In genomic region chr15:52651868-52652267, GRCh38 we compare ENCODE assay signal across 8 cellular contexts. TPM values are rescaled to one million over a fixed set of nuclear protein-coding genes. Genes with fewer than 3 reads are reported as not detected.
DNase-seq lines count a peak whose midpoint lies in the region; ATAC-seq, FAIRE-seq and TF ChIP-seq lines count a peak whose summit lies in the region.

No MANE protein-coding gene starts in this region.

- H2AK5ac ChIP-seq in mesenchymal stem cell (ENCODE audit: low read length, severe bottlenecking), result no peak overlapping the region

- FAIRE-seq in endothelial cell of umbilical vein (lab: Jason Lieb, UNC), result peak; percentile 84

- H3K9ac ChIP-seq in ES-I3 (ENCODE audit: low read depth, low read length), result peak overlapping the region; percentile 14; the same call in 1 of the 2 replicates
- H3K9ac ChIP-seq in endothelial cell of umbilical vein (replicated peaks; ENCODE audit: extremely low read depth, insufficient read depth, low read length), result peak overlapping the region; percentile 55
- peak overlapping the region; percentile 87 for H3K9ac ChIP-seq in mesenchymal stem cell (ENCODE audit: low read length)

- no peak for TF ChIP-seq POLR2A in endothelial cell of umbilical vein (IDR thresholded peaks at IDR 0.05; ENCODE audit: low read depth, low read length)

- peaks cover 1% of the 10 kb centered on the region for H3K79me1 ChIP-seq in mesenchymal stem cell (replicated peaks; ENCODE audit: low read length, poor library complexity, severe bottlenecking)

- H3K14ac ChIP-seq in mesenchymal stem cell (ENCODE audit: low read length in 2 of 2), result no peak overlapping the region

- no peaks in the 10 kb centered on the region for H3K36me3 Mint-ChIP-seq in activated CD8-positive, alpha-beta T cell treated with anti-CD3 and anti-CD28 coated beads for 36 hours (ENCODE audit: low read depth)

- dilution Hi-C loops in endothelial cell of umbilical vein (cut with MboI; ENCODE audit: extremely low pct_ligation_motif_present, low sequenced_read_pairs), result no loop called here

- no peak overlapping the region for H3K23ac ChIP-seq in mesenchymal stem cell (ENCODE audit: low read length in 2 of 2)

- H2BK15ac ChIP-seq in mesenchymal stem cell (ENCODE audit: low read depth, poor library complexity, severe bottlenecking), result no peak overlapping the region

- H4K91ac ChIP-seq in mesenchymal stem cell (ENCODE audit: low read length), result no peak overlapping the region

- peak overlapping the region; percentile 2 to 51 (median 24) for H3K4me3 ChIP-seq in endothelial cell of umbilical vein (replicated peaks in 1 of 3; ENCODE audit: insufficient read depth in 1 of 3, low read depth in 1 of 3, low read length in 3 of 3)
- peak overlapping the region; percentile 1 to 63 for H3K4me3 ChIP-seq in mesenchymal stem cell (ENCODE audit: insufficient read depth in 1 of 2, low read depth in 1 of 2, low read length in 2 of 2)

- no peak overlapping the region for H3K4ac ChIP-seq in mesenchymal stem cell (ENCODE audit: low read depth in 1 of 2, low read length in 2 of 2)

- POLR2A ChIA-PET in activated CD8-positive, alpha-beta T cell treated with anti-CD3 and anti-CD28 coated beads for 36 hours (lab: Charles Lee), result interaction anchor here (1.0 kb wide), 1 partner anchor 8 kb away, joined by 3 read pairs; no protein-coding TSS in a partner anchor
- POLR2A ChIA-PET in endothelial cell of umbilical vein (lab: Charles Lee), result interaction anchor here (1.1 kb wide), 1 partner anchor 27 kb away, joined by 5 read pairs; the partner anchor contains the start of gene ATOSA

- H3K4me2 ChIP-seq in endothelial cell of umbilical vein (ENCODE audit: insufficient read depth, low read length) (peak overlapping the region; percentile 94), mesenchymal stem cell (ENCODE audit: low read length, poor library complexity, severe bottlenecking) (peak overlapping the region; percentile 49)

- H2AFZ ChIP-seq in endothelial cell of umbilical vein (ENCODE audit: low read depth, low read length) (peak overlapping the region; percentile 38), mesenchymal stem cell (ENCODE audit: low read depth, low read length) (no peak overlapping the region)

- peaks cover 10% of the 10 kb centered on the region for H3K4me1 Mint-ChIP-seq in activated CD8-positive, alpha-beta T cell treated with anti-CD3 and anti-CD28 coated beads for 36 hours (ENCODE audit: low read depth)
- peaks cover 9% of the 10 kb centered on the region for H3K4me1 Mint-ChIP-seq in stimulated activated naive CD8-positive, alpha-beta T cell treated with anti-CD3 and anti-CD28 coated beads, Interleukin-15, amount 100 ng/mL, for 72 hours

- H3K27ac ChIP-seq in endothelial cell of umbilical vein (ENCODE audit: insufficient read depth, low read depth, low read length), result peak overlapping the region; percentile 40
- peak overlapping the region; percentile 90 for H3K27ac ChIP-seq in mesenchymal stem cell (ENCODE audit: low read length, poor library complexity, severe bottlenecking)

- H3K9me1 ChIP-seq in endothelial cell of umbilical vein (replicated peaks; ENCODE audit: control insufficient read depth, extremely low read depth, insufficient read depth, low read length), result no peaks in the 10 kb centered on the region

- no peaks in the 10 kb centered on the region for H3K36me3 ChIP-seq in ES-I3 (ENCODE audit: insufficient read depth, low read length)
- H3K36me3 ChIP-seq in endothelial cell of umbilical vein (ENCODE audit: control insufficient read depth in 2 of 2, extremely low read depth in 1 of 2, insufficient read depth in 2 of 2, low read length in 2 of 2), result peaks cover 2% of the 10 kb centered on the region in 2 experiments
- H3K36me3 ChIP-seq in mesenchymal stem cell (ENCODE audit: control insufficient read depth in 1 of 2, insufficient read depth in 2 of 2, low read depth in 1 of 2, low read length in 2 of 2), result peaks cover 0 to 61% of the 10 kb centered on the region in 2 experiments

- BruUV-seq in endothelial cell of umbilical vein (replicated peaks; lab: Mats Ljungman, UMichigan), result no TSS peak

- WGBS in mesenchymal stem cell, result 21% methylated on average over 8 of the region's 8 CpGs

- DNase-seq in NCI-H460 (ENCODE audit: extremely low read depth, low read depth) (peak; percentile 77), endothelial cell of umbilical vein (ENCODE audit: low read depth, low spot score) (peak; percentile 90), mesenchymal stem cell (peak; percentile 94)
- peak; percentile 54 for DNase-seq in activated CD8-positive, alpha-beta T cell treated with anti-CD3 and anti-CD28 coated beads for 36 hours
- DNase-seq in stimulated activated naive CD8-positive, alpha-beta T cell treated with anti-CD3 and anti-CD28 coated beads, Interleukin-15, amount 100 ng/mL, for 72 hours, result peak; percentile 6 to 21

- H3K9me3 Mint-ChIP-seq in activated CD8-positive, alpha-beta T cell treated with anti-CD3 and anti-CD28 coated beads for 36 hours, result no peaks in the 10 kb centered on the region
- H3K9me3 Mint-ChIP-seq in stimulated activated naive CD8-positive, alpha-beta T cell treated with anti-CD3 and anti-CD28 coated beads, Interleukin-15, amount 100 ng/mL, for 72 hours, result no peaks in the 10 kb centered on the region

- CTCF ChIA-PET in activated CD8-positive, alpha-beta T cell treated with anti-CD3 and anti-CD28 coated beads for 36 hours (lab: Charles Lee), result interaction anchor here (1.1 to 1.5 kb wide), 3 partner anchors 21 to 83 kb away, joined by 3 to 5 read pairs (median 3); partner anchors contain the start of gene ATOSA
- CTCF ChIA-PET in endothelial cell of umbilical vein (lab: Charles Lee), result interaction anchor here (0.7 to 2.4 kb wide), 8 partner anchors 18 to 321 kb away, joined by 3 to 9 read pairs (median 4); partner anchors contain the start of gene ATOSA

- peak overlapping the region; percentile 38 for H3K27ac Mint-ChIP-seq in activated CD8-positive, alpha-beta T cell treated with anti-CD3 and anti-CD28 coated beads for 36 hours
- H3K27ac Mint-ChIP-seq in stimulated activated naive CD8-positive, alpha-beta T cell treated with anti-CD3 and anti-CD28 coated beads, Interleukin-15, amount 100 ng/mL, for 72 hours, result no peak overlapping the region

- H2BK5ac ChIP-seq in mesenchymal stem cell (ENCODE audit: low read depth, low read length, poor library complexity, severe bottlenecking), result peak overlapping the region; percentile 66

- peak overlapping the region in 1 of 2 experiments; percentile 43 for H3K18ac ChIP-seq in mesenchymal stem cell (ENCODE audit: low read depth in 1 of 2, low read length in 2 of 2)

- H4K20me1 ChIP-seq in endothelial cell of umbilical vein (replicated peaks; ENCODE audit: control insufficient read depth, extremely low read depth, insufficient read depth, low read length), result no peaks in the 10 kb centered on the region

- H3K4me1 ChIP-seq in ES-I3 (ENCODE audit: insufficient read depth, low read length) (peaks cover 17% of the 10 kb centered on the region), endothelial cell of umbilical vein (ENCODE audit: control insufficient read depth, extremely low read depth, insufficient read depth, low read length) (peaks cover 29% of the 10 kb centered on the region), mesenchymal stem cell (ENCODE audit: control insufficient read depth, insufficient read depth, low read depth, low read length) (no peaks in the 10 kb centered on the region)

- H3K27me3 ChIP-seq in endothelial cell of umbilical vein (ENCODE audit: control insufficient read depth in 2 of 2, insufficient read depth in 2 of 2, low read length in 2 of 2) (no peaks in the 10 kb centered on the region), mesenchymal stem cell (ENCODE audit: control insufficient read depth in 1 of 2, insufficient read depth in 1 of 2, low read length in 2 of 2) (no peaks in the 10 kb centered on the region)

- H3K27me3 Mint-ChIP-seq in activated CD8-positive, alpha-beta T cell treated with anti-CD3 and anti-CD28 coated beads for 36 hours, result no peaks in the 10 kb centered on the region
- no peaks in the 10 kb centered on the region for H3K27me3 Mint-ChIP-seq in stimulated activated naive CD8-positive, alpha-beta T cell treated with anti-CD3 and anti-CD28 coated beads, Interleukin-15, amount 100 ng/mL, for 72 hours

- H3K9me3 ChIP-seq in ES-I3 (ENCODE audit: control insufficient read depth, insufficient read depth, low read length) (no peaks in the 10 kb centered on the region), endothelial cell of umbilical vein (replicated peaks; ENCODE audit: control insufficient read depth, insufficient read depth, low read length) (no peaks in the 10 kb centered on the region), mesenchymal stem cell (ENCODE audit: control insufficient read depth, low read length) (no peaks in the 10 kb centered on the region)

- intact Hi-C loops in activated CD8-positive, alpha-beta T cell treated with anti-CD3 and anti-CD28 coated beads for 36 hours (cut with micrococcal nuclease), result no loop called here
- intact Hi-C loops in endothelial cell of umbilical vein (cut with micrococcal nuclease), result no loop called here

- H3K79me2 ChIP-seq in endothelial cell of umbilical vein (ENCODE audit: control insufficient read depth, insufficient read depth, low read length), result no peaks in the 10 kb centered on the region

- no peak overlapping the region for H2BK12ac ChIP-seq in mesenchymal stem cell (ENCODE audit: low read length in 2 of 2)

- peak overlapping the region; percentile 53 for H3K4me3 Mint-ChIP-seq in activated CD8-positive, alpha-beta T cell treated with anti-CD3 and anti-CD28 coated beads for 36 hours
- peak overlapping the region; percentile 29 to 51 for H3K4me3 Mint-ChIP-seq in stimulated activated naive CD8-positive, alpha-beta T cell treated with anti-CD3 and anti-CD28 coated beads, Interleukin-15, amount 100 ng/mL, for 72 hours

- no peak for TF ChIP-seq CTCF in activated CD8-positive, alpha-beta T cell treated with anti-CD3 and anti-CD28 coated beads for 36 hours (IDR thresholded peaks at IDR 0.05)
- no peak for TF ChIP-seq CTCF in endothelial cell of umbilical vein (IDR thresholded peaks at IDR 0.05; ENCODE audit: extremely low read depth in 1 of 2, insufficient read depth in 1 of 2, low read depth in 1 of 2, low read length in 2 of 2)

- ATAC-seq in HG02840 (IDR thresholded peaks at IDR 0.05; ENCODE audit: low FRiP score, unreplicated experiment) (peak; percentile 89), HG03571 (IDR thresholded peaks at IDR 0.05; ENCODE audit: unreplicated experiment) (no peak)
- ATAC-seq in activated CD8-positive, alpha-beta T cell treated with anti-CD3 and anti-CD28 coated beads for 36 hours, result peak; percentile 99
- peak; percentile 96 for ATAC-seq in stimulated activated naive CD8-positive, alpha-beta T cell treated with anti-CD3 and anti-CD28 coated beads, Interleukin-15, amount 100 ng/mL, for 72 hours

- H2BK120ac ChIP-seq in mesenchymal stem cell (ENCODE audit: low read depth, low read length), result no peak overlapping the region

- H4K8ac ChIP-seq in mesenchymal stem cell (ENCODE audit: low read length), result no peak overlapping the region

RNA-seq across cellular contexts. Expression of gene ATOSA, which starts 27.3 kb away (rescaled TPM):
- 7.1 and 8.7 TPM in 2 replicates for total RNA-seq in NCI-H460 (2014; rRNA removed; shearing (Covaris generic))
- 7.0 and 13.6 TPM in 2 replicates for polyA plus RNA-seq in NCI-H460 (2014; cell fraction: nucleus; rRNA removed)
- 10 to 100 TPM; 13.1 TPM for total RNA-seq in activated CD8-positive, alpha-beta T cell treated with anti-CD3 and anti-CD28 coated beads for 36 hours
- total RNA-seq in endothelial cell of umbilical vein, result 39.1 and 41.1 TPM in 2 replicates
- polyA plus RNA-seq in endothelial cell of umbilical vein, result 17.1 and 19.4 TPM in 2 replicates
- 15.4 and 16.5 TPM in 2 replicates for polyA plus RNA-seq in endothelial cell of umbilical vein (2011; cell fraction: cytosol; rRNA removed)
- 90.8 and 104 TPM in 2 replicates for polyA plus RNA-seq in endothelial cell of umbilical vein (2011; cell fraction: nucleus; rRNA removed)
- 17.6 and 26.1 TPM in 2 replicates for polyA plus RNA-seq in endothelial cell of umbilical vein (2012)
- 49.2 and 57.4 TPM in 2 replicates for polyA minus RNA-seq in endothelial cell of umbilical vein
- 8.9 TPM for polyA minus RNA-seq in endothelial cell of umbilical vein (2011; cell fraction: cytosol; rRNA and poly(A)+ RNA removed)
- 112 and 162 TPM in 2 replicates for polyA minus RNA-seq in endothelial cell of umbilical vein (2011; cell fraction: nucleus; rRNA and poly(A)+ RNA removed)
- 12.8 TPM for polyA plus RNA-seq in mesenchymal stem cell (2013, experiment 1 of 2)
- 12.2 TPM for polyA plus RNA-seq in mesenchymal stem cell (2013, experiment 2 of 2)

Comparison
In these comparisons a context has a peak if more than half of its experiments do, and no peak if none do; other contexts are left out.
1. H3K9ac ChIP-seq: peak in every context shown above with its lines; median percentile 87 in mesenchymal stem cell; 55 in endothelial cell of umbilical vein; 14 in ES-I3.
2. DNase-seq: peak in every context shown above with its lines; median percentile 94 in mesenchymal stem cell; 90 in endothelial cell of umbilical vein; 77 in NCI-H460; 54 in activated CD8-positive, alpha-beta T cell treated with anti-CD3 and anti-CD28 coated beads for 36 hours; 14 in stimulated activated naive CD8-positive, alpha-beta T cell treated with anti-CD3 and anti-CD28 coated beads, Interleukin-15, amount 100 ng/mL, for 72 hours.